In genomic region chr5:67118050-67118620, GRCh38 we compare ENCODE assay signal across 13 cellular contexts.
"Had no signal": no experiment of that assay in that cellular context is flagged by ENCODE, and none has a peak within 500 bp of the region (broad histone marks: within the 10 kb centered on the region; RNA-seq: fewer than 3 reads in every experiment).

No MANE protein-coding gene starts in this region.

- DNase-seq: activated CD4-positive, alpha-beta memory T cell treated with anti-CD3 and anti-CD28 coated beads for 36 hours; activated CD4-positive, alpha-beta T cell treated with anti-CD3 and anti-CD28 coated beads for 1 hour; activated effector memory CD4-positive, alpha-beta T cell treated with anti-CD3 and anti-CD28 coated beads, Interleukin-2, amount 50 U/mL, for 16 hours; activated T-cell treated with anti-CD3 and anti-CD28 coated beads, Interleukin-2, amount 50 U/mL, for 4 hours; adrenal gland; caudate nucleus; hippocampal formation; lower lobe of right lung; naive thymus-derived CD4-positive, alpha-beta T cell; SW 1271 had no signal

- H3K4me3 ChIP-seq: adrenal gland, esophagus muscularis mucosa, lower lobe of right lung, thoracic aorta had no signal

- H3K27ac ChIP-seq: adrenal gland, esophagus muscularis mucosa, lower lobe of right lung, thoracic aorta had no signal

- H3K9me3 ChIP-seq: adrenal gland, esophagus muscularis mucosa, lower lobe of right lung, thoracic aorta had no signal

- H3K27me3 ChIP-seq: adrenal gland, esophagus muscularis mucosa had no signal

- ATAC-seq: activated T-cell treated with anti-CD3 and anti-CD28 coated beads, Interleukin-2, amount 50 U/mL, for 4 hours; lower lobe of right lung; naive thymus-derived CD4-positive, alpha-beta T cell; stimulated activated effector memory CD8-positive, alpha-beta T cell treated with anti-CD3 and anti-CD28 coated beads, Interleukin-12 subunit alpha, Interleukin-12 subunit beta, amount 100 ng/mL, for 72 hours had no signal

- H3K4me1 ChIP-seq: esophagus muscularis mucosa, lower lobe of right lung had no signal

- H3K36me3 ChIP-seq: adrenal gland, thoracic aorta had no signal
